In genomic region chr13:98484289-98485219, GRCh38 we compare ENCODE assay signal across 8 cellular contexts.
A peak's percentile ranks its signal among the peaks of the same experiment; 100 is the strongest.
DNase-seq lines count a peak whose midpoint lies in the region; ATAC-seq and TF ChIP-seq lines count a peak whose summit lies in the region.

No MANE protein-coding gene starts in this region.

- DNase-seq in Caki2 (ENCODE audit: low read depth) (peak; percentile 93), NCI-H526 treated with DMSO at 0.1 percent for 48 hours (lab: John Stamatoyannopoulos, UW) (peak; percentile 56), epithelial cell of esophagus (ENCODE audit: low read depth) (peak; percentile 100), cerebellar cortex (ENCODE audit: low spot score) (no peak)
- peak; percentile 71 for DNase-seq in activated CD8-positive, alpha-beta memory T cell treated with anti-CD3 and anti-CD28 coated beads, Interleukin-2, amount 10 ng/mL, durations not matched to agents 7 days and 5 days
- peak; percentile 46 to 79 for DNase-seq in stimulated activated CD8-positive, alpha-beta memory T cell treated with anti-CD3 and anti-CD28 coated beads, Interleukin-7, amount 100 ng/mL, for 48 hours (ENCODE audit: extremely low read depth in 1 of 2, low read depth in 1 of 2)

- peaks cover 78% of the 10 kb centered on the region for H3K4me1 Mint-ChIP-seq in activated CD8-positive, alpha-beta memory T cell treated with anti-CD3 and anti-CD28 coated beads, Interleukin-2, amount 10 ng/mL, durations not matched to agents 7 days and 5 days

- no peaks in the 10 kb centered on the region for H3K9me3 ChIP-seq in muscle layer of colon (ENCODE audit: low read length)

- H3K36me3 Mint-ChIP-seq in activated CD8-positive, alpha-beta memory T cell treated with anti-CD3 and anti-CD28 coated beads, Interleukin-2, amount 10 ng/mL, durations not matched to agents 7 days and 5 days: peaks cover 8% of the 10 kb centered on the region

- peak overlapping the region; percentile 66 for H3K27ac ChIP-seq in muscle layer of colon (ENCODE audit: low read depth, low read length)

- ATAC-seq in HG02610 (IDR thresholded peaks at IDR 0.05; ENCODE audit: unreplicated experiment): peak; percentile 40
- ATAC-seq in activated CD8-positive, alpha-beta memory T cell treated with anti-CD3 and anti-CD28 coated beads, Interleukin-2, amount 10 ng/mL, durations not matched to agents 7 days and 5 days: peak; percentile 29

- peak overlapping the region; percentile 44 for H3K9ac ChIP-seq in muscle layer of colon (ENCODE audit: low read length)

- H3K27ac Mint-ChIP-seq in activated CD8-positive, alpha-beta memory T cell treated with anti-CD3 and anti-CD28 coated beads, Interleukin-2, amount 10 ng/mL, durations not matched to agents 7 days and 5 days: peak overlapping the region; percentile 42

- H3K4me1 ChIP-seq in muscle layer of colon (ENCODE audit: insufficient read depth, low read length): peaks cover 90% of the 10 kb centered on the region

- H3K4me3 ChIP-seq in epithelial cell of esophagus (ENCODE audit: low read length) (peak overlapping the region; percentile 3), muscle layer of colon (ENCODE audit: low read depth in 1 of 2, low read length in 2 of 2) (no peak overlapping the region)

- CTCF ChIA-PET in activated CD8-positive, alpha-beta memory T cell treated with anti-CD3 and anti-CD28 coated beads, Interleukin-2, amount 10 ng/mL, durations not matched to agents 7 days and 5 days (lab: Charles Lee): interaction anchor here (1.3 to 2.1 kb wide), 4 partner anchors 21 to 169 kb away, joined by 3 to 7 read pairs (median 4); no protein-coding TSS in a partner anchor

- no peaks in the 10 kb centered on the region for H3K27me3 Mint-ChIP-seq in activated CD8-positive, alpha-beta memory T cell treated with anti-CD3 and anti-CD28 coated beads, Interleukin-2, amount 10 ng/mL, durations not matched to agents 7 days and 5 days

- TF ChIP-seq CTCF in epithelial cell of esophagus (IDR thresholded peaks at IDR 0.05; ENCODE audit: insufficient read depth, low read depth, low read length, missing control alignments): no peak

- H3K27me3 ChIP-seq in muscle layer of colon (ENCODE audit: control insufficient read depth in 1 of 2, insufficient read depth in 2 of 2, low read length in 2 of 2): no peaks in the 10 kb centered on the region

- in situ Hi-C loops in Caki2 (cut with HindIII; ENCODE audit: low pct_unique_long_range_greater_than_20kb, low sequenced_read_pairs): no loop called here

- H3K4me3 Mint-ChIP-seq in activated CD8-positive, alpha-beta memory T cell treated with anti-CD3 and anti-CD28 coated beads, Interleukin-2, amount 10 ng/mL, durations not matched to agents 7 days and 5 days: no peak overlapping the region

- H3K36me3 ChIP-seq in muscle layer of colon (ENCODE audit: insufficient read depth, low read length): peaks cover 7% of the 10 kb centered on the region

- H3K9me3 Mint-ChIP-seq in activated CD8-positive, alpha-beta memory T cell treated with anti-CD3 and anti-CD28 coated beads, Interleukin-2, amount 10 ng/mL, durations not matched to agents 7 days and 5 days (ENCODE audit: low read depth): no peaks in the 10 kb centered on the region
